14 cellular contexts compared by ENCODE assay signal in genomic region chr14:49940805-49941421, GRCh38. TPM values are rescaled to one million over a fixed set of nuclear protein-coding genes. Genes with fewer than 3 reads are reported as not detected.
A peak's percentile ranks its signal among the peaks of the same experiment; 100 is the strongest.
DNase-seq lines count a peak whose midpoint lies in the region; ATAC-seq and TF ChIP-seq lines count a peak whose summit lies in the region.
"Had no signal": no experiment of that assay in that cellular context is flagged by ENCODE, and none has a peak within 500 bp of the region (broad histone marks: within the 10 kb centered on the region; RNA-seq: fewer than 3 reads in every experiment).

No MANE protein-coding gene starts in this region.

- peaks cover 16% of the 10 kb centered on the region for H3K36me3 Mint-ChIP-seq in T-cell

- no peaks in the 10 kb centered on the region for H3K27me3 Mint-ChIP-seq in T-cell

- no peaks in the 10 kb centered on the region for H3K9me3 ChIP-seq in skeletal muscle satellite cell (replicated peaks; ENCODE audit: low read length)
- no peaks in the 10 kb centered on the region for H3K9me3 ChIP-seq in tibial artery
- H3K9me3 ChIP-seq: right lobe of liver had no signal

- peak overlapping the region; percentile 0 for H3K9ac ChIP-seq in skeletal muscle satellite cell (ENCODE audit: low read depth, low read length)

- CTCF ChIA-PET in T-cell (lab: Charles Lee) = interaction anchor here (0.6 to 2.3 kb wide), 12 partner anchors 8 to 1837 kb away, joined by 3 to 8 read pairs (median 3); no protein-coding TSS in a partner anchor

- ATAC-seq in T-cell (replicated peaks in 1 of 4) = peak; percentile 52 to 80 (median 65)
- ATAC-seq in GM19328 (IDR thresholded peaks at IDR 0.05; ENCODE audit: unreplicated experiment) = no peak

- H3K4me1 ChIP-seq in skeletal muscle satellite cell (ENCODE audit: control insufficient read depth, insufficient read depth, low read length) = peaks cover 4% of the 10 kb centered on the region
- H3K4me1 ChIP-seq in tibial artery = peaks cover 0 to 10% (median under 1%) of the 10 kb centered on the region in 4 donors

- H3K27me3 ChIP-seq in skeletal muscle satellite cell (ENCODE audit: control insufficient read depth, insufficient read depth, low read length) = no peaks in the 10 kb centered on the region
- no peaks in the 10 kb centered on the region for H3K27me3 ChIP-seq in tibial artery
- H3K27me3 ChIP-seq: right lobe of liver had no signal

- intact Hi-C loops in tibial artery (cut with DNase I; ENCODE audit: low total_unique reads) = no loop called here

- H3K4me3 ChIP-seq in epithelial cell of esophagus (ENCODE audit: low read length) (no peak overlapping the region), skeletal muscle satellite cell (ENCODE audit: low read length) (no peak overlapping the region), tibial artery (no peak overlapping the region)
- H3K4me3 ChIP-seq: lung, right lobe of liver had no signal

- H3K27ac ChIP-seq in tibial artery = no peak overlapping the region
- H3K27ac ChIP-seq: right lobe of liver had no signal

- POLR2A ChIA-PET in T-cell (lab: Charles Lee) = interaction anchor here (0.6 to 1.7 kb wide), 4 partner anchors 14 to 291 kb away, joined by 3 to 11 read pairs (median 4); partner anchors contain the start of gene SOS2 (in 1 of the 2)

- H3K4me3 Mint-ChIP-seq in T-cell = peak overlapping the region; percentile 13 to 62 (median 21)

- H3K36me3 ChIP-seq in skeletal muscle satellite cell (ENCODE audit: insufficient read depth, low read length) (no peaks in the 10 kb centered on the region), tibial artery (no peaks in the 10 kb centered on the region)
- H3K36me3 ChIP-seq: right lobe of liver had no signal

- TF ChIP-seq CTCF in epithelial cell of esophagus (IDR thresholded peaks at IDR 0.05; ENCODE audit: insufficient read depth, low read depth, low read length, missing control alignments) (no peak), tibial artery (IDR thresholded peaks at IDR 0.05) (no peak)

- no peak overlapping the region for H3K4me2 ChIP-seq in skeletal muscle satellite cell (ENCODE audit: low read length)

- DNase-seq in activated CD8-positive, alpha-beta memory T cell treated with anti-CD3 and anti-CD28 coated beads for 24 hours = peak; percentile 19
- no peak for DNase-seq in activated CD8-positive, alpha-beta memory T cell treated with anti-CD3 and anti-CD28 coated beads, Interleukin-2, amount 50 U/mL, for 4 hours
- peak in 11 of 34 experiments; percentile 7 to 38 (median 13) for DNase-seq in T-cell
- DNase-seq in epithelial cell of esophagus (ENCODE audit: low read depth) = peak; percentile 75
- no peak for DNase-seq in SIG-M5 treated with dmso at 0.1 percent for 504 hours (lab: John Stamatoyannopoulos, UW; ENCODE audit: unreplicated experiment)
- no peak for DNase-seq in tibial artery
- DNase-seq: activated effector memory CD4-positive, alpha-beta T cell treated with anti-CD3 and anti-CD28 coated beads, Interleukin-2, amount 50 U/mL, for 16 hours; AML-193; Karpas-422; right lobe of liver; SW 1271 had no signal

- H3K9me3 Mint-ChIP-seq in T-cell = peaks cover 8 to 16% (median 15%) of the 10 kb centered on the region in 3 donors

- peak overlapping the region; percentile 84 to 93 for H3K27ac Mint-ChIP-seq in T-cell

- H3K4me1 Mint-ChIP-seq in T-cell = peaks cover 60 to 69% (median 68%) of the 10 kb centered on the region in 3 donors

RNA-seq across cellular contexts. Expression of gene ARF6, which starts 48.0 kb away (rescaled TPM):
- 100 to 1,000 TPM in 1 of 5 donors, 10 to 100 TPM in 4; 72.0 to 111 (median 93.6) TPM for total RNA-seq in T-cell
- 67.9 and 81.0 TPM in 2 replicates for total RNA-seq in skeletal muscle satellite cell (2012; rRNA removed)

Comparison
In these comparisons a context has a peak if more than half of its experiments do, and no peak if none do; other contexts are left out.
1. DNase-seq: peak in activated CD8-positive, alpha-beta memory T cell treated with anti-CD3 and anti-CD28 coated beads for 24 hours (single experiment) and epithelial cell of esophagus (single experiment); none in activated CD8-positive, alpha-beta memory T cell treated with anti-CD3 and anti-CD28 coated beads, Interleukin-2, amount 50 U/mL, for 4 hours (single experiment), SIG-M5 treated with dmso at 0.1 percent for 504 hours (single experiment) and tibial artery (0 of 2).